ENCODE assay signal across 35 cellular contexts in the genomic region with DNA sequence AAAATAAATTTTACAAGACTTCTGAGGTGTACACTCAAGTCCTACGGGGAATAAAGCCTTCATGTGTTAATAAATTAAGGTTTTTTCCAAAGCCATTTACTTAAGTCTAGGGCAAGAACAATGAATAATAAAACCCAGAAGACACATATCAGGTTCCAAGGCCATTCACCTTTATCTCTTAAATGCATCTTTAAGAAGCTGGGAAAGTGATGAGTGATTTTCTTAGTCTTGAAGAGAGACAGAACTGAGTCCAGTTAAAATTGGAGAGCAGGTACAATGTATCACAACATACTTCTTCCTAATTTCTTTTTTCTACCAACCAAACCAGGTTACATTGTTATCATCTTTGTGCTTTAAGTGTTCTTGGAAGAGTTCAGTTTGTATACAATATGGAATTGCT.
"Had no signal": no experiment of that assay in that cellular context is flagged by ENCODE, and none has a peak within 500 bp of the region (broad histone marks: within the 10 kb centered on the region; RNA-seq: fewer than 3 reads in every experiment).

No MANE protein-coding gene starts in this region.

- H3K4me1 Mint-ChIP-seq: activated B cell treated with CpG ODN at 0.5 μM for 24 hours; activated CD4-positive, alpha-beta T cell treated with anti-CD3 and anti-CD28 coated beads, Interleukin-2, amount 10 ng/mL, durations not matched to agents 24 days and 14 days; activated naive CD4-positive, alpha-beta T cell treated with anti-CD3 and anti-CD28 coated beads, Interleukin-2, amount 10 ng/mL, durations not matched to agents 7 days and 5 days; activated naive CD4-positive, alpha-beta T cell treated with anti-CD3 and anti-CD28 coated beads, Interleukin-2, amount 50 U/mL, for 24 hours; activated naive CD8-positive, alpha-beta T cell treated with anti-CD3 and anti-CD28 coated beads, Interleukin-2, amount 10 ng/mL, durations not matched to agents 7 days and 5 days; activated naive CD8-positive, alpha-beta T cell treated with anti-CD3 and anti-CD28 coated beads, Interleukin-2, amount 50 U/mL, for 24 hours; central memory CD8-positive, alpha-beta T cell had no signal

- H3K27me3 ChIP-seq: ascending aorta, cardiac muscle cell had no signal

- H3K36me3 Mint-ChIP-seq: activated CD4-positive, alpha-beta memory T cell treated with anti-CD3 and anti-CD28 coated beads for 36 hours; activated CD8-positive, alpha-beta memory T cell treated with anti-CD3 and anti-CD28 coated beads, Interleukin-2, amount 10 ng/mL, durations not matched to agents 7 days and 5 days; activated naive CD4-positive, alpha-beta T cell treated with anti-CD3 and anti-CD28 coated beads, Interleukin-2, amount 10 ng/mL, durations not matched to agents 7 days and 5 days; activated naive CD4-positive, alpha-beta T cell treated with anti-CD3 and anti-CD28 coated beads, Interleukin-2, amount 50 U/mL, for 24 hours; activated naive CD8-positive, alpha-beta T cell; activated naive CD8-positive, alpha-beta T cell treated with anti-CD3 and anti-CD28 coated beads, Interleukin-2, amount 10 ng/mL, durations not matched to agents 7 days and 5 days; brain had no signal

- H3K36me3 ChIP-seq: cardiac muscle cell had no signal

- H3K4me3 ChIP-seq: ascending aorta, cardiac muscle cell had no signal

- H3K27me3 Mint-ChIP-seq: activated B cell treated with CpG ODN at 0.5 μM for 24 hours; activated CD4-positive, alpha-beta memory T cell treated with anti-CD3 and anti-CD28 coated beads for 36 hours; activated naive CD8-positive, alpha-beta T cell; activated naive CD8-positive, alpha-beta T cell treated with anti-CD3 and anti-CD28 coated beads, Interleukin-2, amount 50 U/mL, for 24 hours; activated T-cell treated with anti-CD3 and anti-CD28 coated beads, Interleukin-2, amount 50 U/mL, for 24 hours; central memory CD8-positive, alpha-beta T cell had no signal

- H3K4me3 Mint-ChIP-seq: activated B cell treated with CpG ODN at 0.5 μM for 24 hours; activated CD4-positive, alpha-beta memory T cell treated with anti-CD3 and anti-CD28 coated beads for 36 hours; activated CD4-positive, alpha-beta T cell treated with anti-CD3 and anti-CD28 coated beads, Interleukin-2, amount 10 ng/mL, durations not matched to agents 24 days and 14 days; activated CD8-positive, alpha-beta memory T cell treated with anti-CD3 and anti-CD28 coated beads, Interleukin-2, amount 10 ng/mL, durations not matched to agents 7 days and 5 days; activated CD8-positive, alpha-beta T cell treated with anti-CD3 and anti-CD28 coated beads, Interleukin-2, amount 10 ng/mL, durations not matched to agents 7 days and 5 days; activated naive CD4-positive, alpha-beta T cell treated with anti-CD3 and anti-CD28 coated beads, Interleukin-2, amount 10 ng/mL, durations not matched to agents 7 days and 5 days; activated naive CD4-positive, alpha-beta T cell treated with anti-CD3 and anti-CD28 coated beads, Interleukin-2, amount 50 U/mL, for 24 hours; activated naive CD8-positive, alpha-beta T cell; activated naive CD8-positive, alpha-beta T cell treated with anti-CD3 and anti-CD28 coated beads, Interleukin-2, amount 10 ng/mL, durations not matched to agents 7 days and 5 days; activated naive CD8-positive, alpha-beta T cell treated with anti-CD3 and anti-CD28 coated beads, Interleukin-2, amount 50 U/mL, for 24 hours; activated T-cell treated with anti-CD3 and anti-CD28 coated beads, Interleukin-2, amount 50 U/mL, for 24 hours; brain; central memory CD8-positive, alpha-beta T cell; T-helper 1 cell treated with Interleukin-12 subunit alpha and Interleukin-12 subunit beta and Interleukin-4 antibody, amounts not matched to agents 30 μg/mL and 1 μg/mL, for 36 hours; T-helper 2 cell treated with Interferon-gamma antibody and Interleukin-4, amounts not matched to agents 5 μg/mL and 100 μg/mL, for 36 hours had no signal

- H3K9me3 ChIP-seq: ascending aorta had no signal

- H3K27ac Mint-ChIP-seq: activated B cell treated with CpG ODN at 0.5 μM for 24 hours; activated CD4-positive, alpha-beta memory T cell treated with anti-CD3 and anti-CD28 coated beads for 36 hours; activated CD4-positive, alpha-beta T cell treated with anti-CD3 and anti-CD28 coated beads, Interleukin-2, amount 10 ng/mL, durations not matched to agents 24 days and 14 days; activated CD8-positive, alpha-beta memory T cell treated with anti-CD3 and anti-CD28 coated beads, Interleukin-2, amount 10 ng/mL, durations not matched to agents 7 days and 5 days; activated CD8-positive, alpha-beta T cell treated with anti-CD3 and anti-CD28 coated beads, Interleukin-2, amount 10 ng/mL, durations not matched to agents 7 days and 5 days; activated naive CD4-positive, alpha-beta T cell treated with anti-CD3 and anti-CD28 coated beads, Interleukin-2, amount 10 ng/mL, durations not matched to agents 7 days and 5 days; activated naive CD4-positive, alpha-beta T cell treated with anti-CD3 and anti-CD28 coated beads, Interleukin-2, amount 50 U/mL, for 24 hours; activated naive CD8-positive, alpha-beta T cell; activated naive CD8-positive, alpha-beta T cell treated with anti-CD3 and anti-CD28 coated beads, Interleukin-2, amount 10 ng/mL, durations not matched to agents 7 days and 5 days; activated naive CD8-positive, alpha-beta T cell treated with anti-CD3 and anti-CD28 coated beads, Interleukin-2, amount 50 U/mL, for 24 hours; activated T-cell treated with anti-CD3 and anti-CD28 coated beads, Interleukin-2, amount 50 U/mL, for 24 hours; activated T-helper 2 cell treated with anti-CD3 and anti-CD28 coated beads, Interferon-gamma antibody, Interleukin-2, Interleukin-4, amounts not matched to agents 10 μg/mL and 5 μg/mL and 100 μg/mL, durations not matched to agents 14 hours and 24 hours and 36 hours; T-helper 1 cell treated with Interleukin-12 subunit alpha and Interleukin-12 subunit beta and Interleukin-4 antibody, amounts not matched to agents 30 μg/mL and 1 μg/mL, for 36 hours; T-helper 2 cell treated with Interferon-gamma antibody and Interleukin-4, amounts not matched to agents 5 μg/mL and 100 μg/mL, for 36 hours had no signal

- H3K4me1 ChIP-seq: ascending aorta had no signal

- ATAC-seq: activated CD8-positive, alpha-beta memory T cell treated with anti-CD3 and anti-CD28 coated beads, Interleukin-2, amount 10 ng/mL, durations not matched to agents 7 days and 5 days; activated CD8-positive, alpha-beta T cell treated with anti-CD3 and anti-CD28 coated beads, Interleukin-2, amount 10 ng/mL, durations not matched to agents 7 days and 5 days; activated naive CD8-positive, alpha-beta T cell treated with anti-CD3 and anti-CD28 coated beads, Interleukin-2, amount 50 U/mL, for 24 hours had no signal

- H3K9me3 Mint-ChIP-seq: activated B cell treated with CpG ODN at 0.5 μM for 24 hours; activated CD4-positive, alpha-beta memory T cell treated with anti-CD3 and anti-CD28 coated beads for 36 hours; activated CD4-positive, alpha-beta T cell treated with anti-CD3 and anti-CD28 coated beads, Interleukin-2, amount 10 ng/mL, durations not matched to agents 24 days and 14 days; activated naive CD4-positive, alpha-beta T cell treated with anti-CD3 and anti-CD28 coated beads, Interleukin-2, amount 10 ng/mL, durations not matched to agents 7 days and 5 days; activated naive CD4-positive, alpha-beta T cell treated with anti-CD3 and anti-CD28 coated beads, Interleukin-2, amount 50 U/mL, for 24 hours; activated naive CD8-positive, alpha-beta T cell treated with anti-CD3 and anti-CD28 coated beads, Interleukin-2, amount 10 ng/mL, durations not matched to agents 7 days and 5 days; activated naive CD8-positive, alpha-beta T cell treated with anti-CD3 and anti-CD28 coated beads, Interleukin-2, amount 50 U/mL, for 24 hours; activated T-cell treated with anti-CD3 and anti-CD28 coated beads, Interleukin-2, amount 50 U/mL, for 24 hours; activated T-helper 2 cell treated with anti-CD3 and anti-CD28 coated beads, Interferon-gamma antibody, Interleukin-2, Interleukin-4, amounts not matched to agents 10 μg/mL and 5 μg/mL and 100 μg/mL, durations not matched to agents 14 hours and 24 hours and 36 hours; brain; central memory CD8-positive, alpha-beta T cell; T-helper 1 cell treated with Interleukin-12 subunit alpha and Interleukin-12 subunit beta and Interleukin-4 antibody, amounts not matched to agents 30 μg/mL and 1 μg/mL, for 36 hours; T-helper 2 cell treated with Interferon-gamma antibody and Interleukin-4, amounts not matched to agents 5 μg/mL and 100 μg/mL, for 36 hours had no signal

- DNase-seq: activated B cell treated with CpG ODN at 0.5 μM for 24 hours; activated CD4-positive, alpha-beta memory T cell treated with anti-CD3 and anti-CD28 coated beads for 36 hours; activated CD4-positive, alpha-beta T cell treated with anti-CD3 and anti-CD28 coated beads for 4 hours; activated CD4-positive, alpha-beta T cell treated with anti-CD3 and anti-CD28 coated beads, Interleukin-2, amount 10 ng/mL, durations not matched to agents 24 days and 14 days; activated CD4-positive, alpha-beta T cell treated with anti-CD3 and anti-CD28 coated beads, Interleukin-2, amount 50 U/mL, for 1 hour; activated CD4-positive, alpha-beta T cell treated with anti-CD3 and anti-CD28 coated beads, Interleukin-2, amount 50 U/mL, for 4 hours; activated CD4-positive, CD25-positive, alpha-beta regulatory T cell treated with anti-CD3 and anti-CD28 coated beads, Interleukin-2, amount 50 U/mL, for 72 hours; activated CD8-positive, alpha-beta memory T cell treated with anti-CD3 and anti-CD28 coated beads for 24 hours; activated CD8-positive, alpha-beta memory T cell treated with anti-CD3 and anti-CD28 coated beads, Interleukin-2, amount 10 ng/mL, durations not matched to agents 7 days and 5 days; activated CD8-positive, alpha-beta memory T cell treated with anti-CD3 and anti-CD28 coated beads, Interleukin-2, amount 50 U/mL, for 48 hours; activated CD8-positive, alpha-beta T cell treated with anti-CD3 and anti-CD28 coated beads, Interleukin-2, amount 10 ng/mL, durations not matched to agents 7 days and 5 days; activated effector memory CD4-positive, alpha-beta T cell treated with Interleukin-2 at 50 U/mL for 16 hours; activated gamma-delta T cell; activated naive CD4-positive, alpha-beta T cell treated with anti-CD3 and anti-CD28 coated beads, Interleukin-2, amount 10 ng/mL, durations not matched to agents 7 days and 5 days; activated naive CD4-positive, alpha-beta T cell treated with Interleukin-2 at 50 U/mL for 16 hours; activated naive CD8-positive, alpha-beta T cell treated with anti-CD3 and anti-CD28 coated beads, Interleukin-2, amount 10 ng/mL, durations not matched to agents 7 days and 5 days; activated naive CD8-positive, alpha-beta T cell treated with anti-CD3 and anti-CD28 coated beads, Interleukin-2, amount 50 U/mL, for 24 hours; activated T-cell treated with anti-CD3 and anti-CD28 coated beads, Interleukin-2, amount 50 U/mL, for 24 hours; activated T-cell treated with anti-CD3 and anti-CD28 coated beads, Interleukin-2, amount 50 U/mL, for 48 hours; amygdala; anterior cingulate cortex; caudate nucleus; cerebellar nuclear complex; T-helper 2 cell; T-helper 9 cell had no signal

- H3K27ac ChIP-seq: ascending aorta, cardiac muscle cell, VCaP had no signal
